In the genomic region with DNA sequence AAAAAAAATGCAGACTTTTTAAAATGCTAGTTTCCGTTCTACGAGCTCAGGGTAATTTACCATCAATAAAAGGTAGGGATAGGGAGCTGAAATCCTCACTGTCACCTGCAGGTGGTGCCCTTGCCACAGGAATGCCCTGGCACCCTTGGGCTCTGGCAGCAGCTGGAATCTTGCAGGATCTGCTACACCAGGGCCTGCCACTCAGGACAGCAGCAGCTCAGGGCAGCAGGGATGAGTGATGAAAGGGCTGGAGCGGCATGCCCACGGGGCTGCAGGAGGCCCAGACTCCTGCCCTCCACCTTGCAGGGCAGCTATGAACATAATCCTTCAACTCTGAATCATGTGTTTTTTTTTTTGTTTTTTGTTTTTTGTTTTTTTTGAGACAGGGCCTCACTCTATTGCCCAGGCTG, we compare ENCODE assay signal across 1 cellular context.
TF ChIP-seq lines count a peak whose summit lies in the region.

No MANE protein-coding gene starts in this region.

TF ChIP-seq in HepG2, 621 proteins besides CTCF, POLR2A, EP300 and RAD21 (continued from another document and continues in another):
- no peak for TF ChIP-seq ZNF546 (CRISPR knock-in tag; conservative IDR thresholded peaks at IDR 0.05)
- TF ChIP-seq ARNT (IDR thresholded peaks at IDR 0.05): no peak
- TF ChIP-seq, protein P1, sequence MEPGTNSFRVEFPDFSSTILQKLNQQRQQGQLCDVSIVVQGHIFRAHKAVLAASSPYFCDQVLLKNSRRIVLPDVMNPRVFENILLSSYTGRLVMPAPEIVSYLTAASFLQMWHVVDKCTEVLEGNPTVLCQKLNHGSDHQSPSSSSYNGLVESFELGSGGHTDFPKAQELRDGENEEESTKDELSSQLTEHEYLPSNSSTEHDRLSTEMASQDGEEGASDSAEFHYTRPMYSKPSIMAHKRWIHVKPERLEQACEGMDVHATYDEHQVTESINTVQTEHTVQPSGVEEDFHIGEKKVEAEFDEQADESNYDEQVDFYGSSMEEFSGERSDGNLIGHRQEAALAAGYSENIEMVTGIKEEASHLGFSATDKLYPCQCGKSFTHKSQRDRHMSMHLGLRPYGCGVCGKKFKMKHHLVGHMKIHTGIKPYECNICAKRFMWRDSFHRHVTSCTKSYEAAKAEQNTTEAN (CRISPR knock-in tag; conservative IDR thresholded peaks at IDR 0.05): no peak
- 0 out of 2 replicates have a peak, but pooled peaks have one; percentile 37 for TF ChIP-seq MEF2D (CRISPR knock-in tag; IDR thresholded peaks at IDR 0.05)
- no peak for TF ChIP-seq ZNF44 (CRISPR knock-in tag; IDR thresholded peaks at IDR 0.05)
- TF ChIP-seq FOXA3 (CRISPR knock-in tag; IDR thresholded peaks at IDR 0.05): no peak
- peak; percentile 65; the same call in 1 of the 2 replicates for TF ChIP-seq ZBTB38 (CRISPR knock-in tag; IDR thresholded peaks at IDR 0.05)
- TF ChIP-seq, protein P2, sequence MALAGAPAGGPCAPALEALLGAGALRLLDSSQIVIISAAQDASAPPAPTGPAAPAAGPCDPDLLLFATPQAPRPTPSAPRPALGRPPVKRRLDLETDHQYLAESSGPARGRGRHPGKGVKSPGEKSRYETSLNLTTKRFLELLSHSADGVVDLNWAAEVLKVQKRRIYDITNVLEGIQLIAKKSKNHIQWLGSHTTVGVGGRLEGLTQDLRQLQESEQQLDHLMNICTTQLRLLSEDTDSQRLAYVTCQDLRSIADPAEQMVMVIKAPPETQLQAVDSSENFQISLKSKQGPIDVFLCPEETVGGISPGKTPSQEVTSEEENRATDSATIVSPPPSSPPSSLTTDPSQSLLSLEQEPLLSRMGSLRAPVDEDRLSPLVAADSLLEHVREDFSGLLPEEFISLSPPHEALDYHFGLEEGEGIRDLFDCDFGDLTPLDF (CRISPR knock-in tag; IDR thresholded peaks at IDR 0.05): no peak
- no peak for TF ChIP-seq ZZZ3 (CRISPR knock-in tag; IDR thresholded peaks at IDR 0.05; ENCODE audit: borderline replicate concordance)
- TF ChIP-seq ZNF747 (CRISPR knock-in tag; IDR thresholded peaks at IDR 0.05; ENCODE audit: borderline replicate concordance): no peak
- TF ChIP-seq ZNF788 (CRISPR knock-in tag; IDR thresholded peaks at IDR 0.05; ENCODE audit: borderline replicate concordance): no peak; the same call in 1 of the 2 replicates
- TF ChIP-seq AGO2 (optimal IDR thresholded peaks at IDR 0.05; ENCODE audit: low read depth, low read length): no peak
- no peak for TF ChIP-seq PHF21A (CRISPR knock-in tag; IDR thresholded peaks at IDR 0.05)
- no peak for TF ChIP-seq MTF2 (CRISPR knock-in tag; IDR thresholded peaks at IDR 0.05; ENCODE audit: borderline replicate concordance)
- TF ChIP-seq NFIB (CRISPR knock-in tag; IDR thresholded peaks at IDR 0.05; ENCODE audit: borderline replicate concordance): no peak
- no peak for TF ChIP-seq SMAD3 (CRISPR knock-in tag; IDR thresholded peaks at IDR 0.05)
- TF ChIP-seq, protein P3, sequence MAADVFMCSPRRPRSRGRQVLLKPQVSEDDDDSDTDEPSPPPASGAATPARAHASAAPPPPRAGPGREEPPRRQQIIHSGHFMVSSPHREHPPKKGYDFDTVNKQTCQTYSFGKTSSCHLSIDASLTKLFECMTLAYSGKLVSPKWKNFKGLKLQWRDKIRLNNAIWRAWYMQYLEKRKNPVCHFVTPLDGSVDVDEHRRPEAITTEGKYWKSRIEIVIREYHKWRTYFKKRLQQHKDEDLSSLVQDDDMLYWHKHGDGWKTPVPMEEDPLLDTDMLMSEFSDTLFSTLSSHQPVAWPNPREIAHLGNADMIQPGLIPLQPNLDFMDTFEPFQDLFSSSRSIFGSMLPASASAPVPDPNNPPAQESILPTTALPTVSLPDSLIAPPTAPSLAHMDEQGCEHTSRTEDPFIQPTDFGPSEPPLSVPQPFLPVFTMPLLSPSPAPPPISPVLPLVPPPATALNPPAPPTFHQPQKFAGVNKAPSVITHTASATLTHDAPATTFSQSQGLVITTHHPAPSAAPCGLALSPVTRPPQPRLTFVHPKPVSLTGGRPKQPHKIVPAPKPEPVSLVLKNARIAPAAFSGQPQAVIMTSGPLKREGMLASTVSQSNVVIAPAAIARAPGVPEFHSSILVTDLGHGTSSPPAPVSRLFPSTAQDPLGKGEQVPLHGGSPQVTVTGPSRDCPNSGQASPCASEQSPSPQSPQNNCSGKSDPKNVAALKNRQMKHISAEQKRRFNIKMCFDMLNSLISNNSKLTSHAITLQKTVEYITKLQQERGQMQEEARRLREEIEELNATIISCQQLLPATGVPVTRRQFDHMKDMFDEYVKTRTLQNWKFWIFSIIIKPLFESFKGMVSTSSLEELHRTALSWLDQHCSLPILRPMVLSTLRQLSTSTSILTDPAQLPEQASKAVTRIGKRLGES (CRISPR knock-in tag; IDR thresholded peaks at IDR 0.05; ENCODE audit: borderline replicate concordance): no peak
- TF ChIP-seq PAX8 (CRISPR knock-in tag; IDR thresholded peaks at IDR 0.05; ENCODE audit: borderline replicate concordance): no peak
- TF ChIP-seq MEIS2 (CRISPR knock-in tag; IDR thresholded peaks at IDR 0.05): 0 out of 2 replicates have a peak, but pooled peaks have one; percentile 42
- TF ChIP-seq, protein P4, sequence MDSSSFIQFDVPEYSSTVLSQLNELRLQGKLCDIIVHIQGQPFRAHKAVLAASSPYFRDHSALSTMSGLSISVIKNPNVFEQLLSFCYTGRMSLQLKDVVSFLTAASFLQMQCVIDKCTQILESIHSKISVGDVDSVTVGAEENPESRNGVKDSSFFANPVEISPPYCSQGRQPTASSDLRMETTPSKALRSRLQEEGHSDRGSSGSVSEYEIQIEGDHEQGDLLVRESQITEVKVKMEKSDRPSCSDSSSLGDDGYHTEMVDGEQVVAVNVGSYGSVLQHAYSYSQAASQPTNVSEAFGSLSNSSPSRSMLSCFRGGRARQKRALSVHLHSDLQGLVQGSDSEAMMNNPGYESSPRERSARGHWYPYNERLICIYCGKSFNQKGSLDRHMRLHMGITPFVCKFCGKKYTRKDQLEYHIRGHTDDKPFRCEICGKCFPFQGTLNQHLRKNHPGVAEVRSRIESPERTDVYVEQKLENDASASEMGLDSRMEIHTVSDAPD (CRISPR knock-in tag; IDR thresholded peaks at IDR 0.05): no peak
- TF ChIP-seq, protein P5, sequence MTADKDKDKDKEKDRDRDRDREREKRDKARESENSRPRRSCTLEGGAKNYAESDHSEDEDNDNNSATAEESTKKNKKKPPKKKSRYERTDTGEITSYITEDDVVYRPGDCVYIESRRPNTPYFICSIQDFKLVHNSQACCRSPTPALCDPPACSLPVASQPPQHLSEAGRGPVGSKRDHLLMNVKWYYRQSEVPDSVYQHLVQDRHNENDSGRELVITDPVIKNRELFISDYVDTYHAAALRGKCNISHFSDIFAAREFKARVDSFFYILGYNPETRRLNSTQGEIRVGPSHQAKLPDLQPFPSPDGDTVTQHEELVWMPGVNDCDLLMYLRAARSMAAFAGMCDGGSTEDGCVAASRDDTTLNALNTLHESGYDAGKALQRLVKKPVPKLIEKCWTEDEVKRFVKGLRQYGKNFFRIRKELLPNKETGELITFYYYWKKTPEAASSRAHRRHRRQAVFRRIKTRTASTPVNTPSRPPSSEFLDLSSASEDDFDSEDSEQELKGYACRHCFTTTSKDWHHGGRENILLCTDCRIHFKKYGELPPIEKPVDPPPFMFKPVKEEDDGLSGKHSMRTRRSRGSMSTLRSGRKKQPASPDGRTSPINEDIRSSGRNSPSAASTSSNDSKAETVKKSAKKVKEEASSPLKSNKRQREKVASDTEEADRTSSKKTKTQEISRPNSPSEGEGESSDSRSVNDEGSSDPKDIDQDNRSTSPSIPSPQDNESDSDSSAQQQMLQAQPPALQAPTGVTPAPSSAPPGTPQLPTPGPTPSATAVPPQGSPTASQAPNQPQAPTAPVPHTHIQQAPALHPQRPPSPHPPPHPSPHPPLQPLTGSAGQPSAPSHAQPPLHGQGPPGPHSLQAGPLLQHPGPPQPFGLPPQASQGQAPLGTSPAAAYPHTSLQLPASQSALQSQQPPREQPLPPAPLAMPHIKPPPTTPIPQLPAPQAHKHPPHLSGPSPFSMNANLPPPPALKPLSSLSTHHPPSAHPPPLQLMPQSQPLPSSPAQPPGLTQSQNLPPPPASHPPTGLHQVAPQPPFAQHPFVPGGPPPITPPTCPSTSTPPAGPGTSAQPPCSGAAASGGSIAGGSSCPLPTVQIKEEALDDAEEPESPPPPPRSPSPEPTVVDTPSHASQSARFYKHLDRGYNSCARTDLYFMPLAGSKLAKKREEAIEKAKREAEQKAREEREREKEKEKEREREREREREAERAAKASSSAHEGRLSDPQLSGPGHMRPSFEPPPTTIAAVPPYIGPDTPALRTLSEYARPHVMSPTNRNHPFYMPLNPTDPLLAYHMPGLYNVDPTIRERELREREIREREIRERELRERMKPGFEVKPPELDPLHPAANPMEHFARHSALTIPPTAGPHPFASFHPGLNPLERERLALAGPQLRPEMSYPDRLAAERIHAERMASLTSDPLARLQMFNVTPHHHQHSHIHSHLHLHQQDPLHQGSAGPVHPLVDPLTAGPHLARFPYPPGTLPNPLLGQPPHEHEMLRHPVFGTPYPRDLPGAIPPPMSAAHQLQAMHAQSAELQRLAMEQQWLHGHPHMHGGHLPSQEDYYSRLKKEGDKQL (CRISPR knock-in tag; IDR thresholded peaks at IDR 0.05; ENCODE audit: low read depth): no peak
- no peak for TF ChIP-seq MATR3 (CRISPR knock-in tag; IDR thresholded peaks at IDR 0.05)
- no peak for TF ChIP-seq TP53 (CRISPR knock-in tag; conservative IDR thresholded peaks at IDR 0.05)
- TF ChIP-seq SMC3 (IDR thresholded peaks at IDR 0.05; ENCODE audit: low read length): peak; percentile 90
- no peak for TF ChIP-seq THYN1 (CRISPR knock-in tag; IDR thresholded peaks at IDR 0.05; ENCODE audit: borderline replicate concordance, low read depth)
- TF ChIP-seq, protein P6, sequence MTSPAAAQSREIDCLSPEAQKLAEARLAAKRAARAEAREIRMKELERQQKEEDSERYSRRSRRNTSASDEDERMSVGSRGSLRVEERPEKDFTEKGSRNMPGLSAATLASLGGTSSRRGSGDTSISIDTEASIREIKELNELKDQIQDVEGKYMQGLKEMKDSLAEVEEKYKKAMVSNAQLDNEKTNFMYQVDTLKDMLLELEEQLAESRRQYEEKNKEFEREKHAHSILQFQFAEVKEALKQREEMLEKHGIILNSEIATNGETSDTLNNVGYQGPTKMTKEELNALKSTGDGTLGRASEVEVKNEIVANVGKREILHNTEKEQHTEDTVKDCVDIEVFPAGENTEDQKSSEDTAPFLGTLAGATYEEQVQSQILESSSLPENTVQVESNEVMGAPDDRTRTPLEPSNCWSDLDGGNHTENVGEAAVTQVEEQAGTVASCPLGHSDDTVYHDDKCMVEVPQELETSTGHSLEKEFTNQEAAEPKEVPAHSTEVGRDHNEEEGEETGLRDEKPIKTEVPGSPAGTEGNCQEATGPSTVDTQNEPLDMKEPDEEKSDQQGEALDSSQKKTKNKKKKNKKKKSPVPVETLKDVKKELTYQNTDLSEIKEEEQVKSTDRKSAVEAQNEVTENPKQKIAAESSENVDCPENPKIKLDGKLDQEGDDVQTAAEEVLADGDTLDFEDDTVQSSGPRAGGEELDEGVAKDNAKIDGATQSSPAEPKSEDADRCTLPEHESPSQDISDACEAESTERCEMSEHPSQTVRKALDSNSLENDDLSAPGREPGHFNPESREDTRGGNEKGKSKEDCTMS (CRISPR knock-in tag; conservative IDR thresholded peaks at IDR 0.05): no peak
- no peak for TF ChIP-seq SP140L (CRISPR knock-in tag; IDR thresholded peaks at IDR 0.05; ENCODE audit: borderline replicate concordance)
- TF ChIP-seq HOXD1 (CRISPR knock-in tag; IDR thresholded peaks at IDR 0.05): no peak
- TF ChIP-seq ZNF543 (CRISPR knock-in tag; IDR thresholded peaks at IDR 0.05): no peak
- TF ChIP-seq, protein P7, sequence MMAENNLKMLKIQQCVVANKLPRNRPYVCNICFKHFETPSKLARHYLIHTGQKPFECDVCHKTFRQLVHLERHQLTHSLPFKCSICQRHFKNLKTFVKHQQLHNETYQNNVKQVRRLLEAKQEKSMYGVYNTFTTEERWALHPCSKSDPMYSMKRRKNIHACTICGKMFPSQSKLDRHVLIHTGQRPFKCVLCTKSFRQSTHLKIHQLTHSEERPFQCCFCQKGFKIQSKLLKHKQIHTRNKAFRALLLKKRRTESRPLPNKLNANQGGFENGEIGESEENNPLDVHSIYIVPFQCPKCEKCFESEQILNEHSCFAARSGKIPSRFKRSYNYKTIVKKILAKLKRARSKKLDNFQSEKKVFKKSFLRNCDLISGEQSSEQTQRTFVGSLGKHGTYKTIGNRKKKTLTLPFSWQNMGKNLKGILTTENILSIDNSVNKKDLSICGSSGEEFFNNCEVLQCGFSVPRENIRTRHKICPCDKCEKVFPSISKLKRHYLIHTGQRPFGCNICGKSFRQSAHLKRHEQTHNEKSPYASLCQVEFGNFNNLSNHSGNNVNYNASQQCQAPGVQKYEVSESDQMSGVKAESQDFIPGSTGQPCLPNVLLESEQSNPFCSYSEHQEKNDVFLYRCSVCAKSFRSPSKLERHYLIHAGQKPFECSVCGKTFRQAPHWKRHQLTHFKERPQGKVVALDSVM (CRISPR knock-in tag; IDR thresholded peaks at IDR 0.05): peak; percentile 43; the same call in 1 of the 2 replicates
- TF ChIP-seq, protein P8, sequence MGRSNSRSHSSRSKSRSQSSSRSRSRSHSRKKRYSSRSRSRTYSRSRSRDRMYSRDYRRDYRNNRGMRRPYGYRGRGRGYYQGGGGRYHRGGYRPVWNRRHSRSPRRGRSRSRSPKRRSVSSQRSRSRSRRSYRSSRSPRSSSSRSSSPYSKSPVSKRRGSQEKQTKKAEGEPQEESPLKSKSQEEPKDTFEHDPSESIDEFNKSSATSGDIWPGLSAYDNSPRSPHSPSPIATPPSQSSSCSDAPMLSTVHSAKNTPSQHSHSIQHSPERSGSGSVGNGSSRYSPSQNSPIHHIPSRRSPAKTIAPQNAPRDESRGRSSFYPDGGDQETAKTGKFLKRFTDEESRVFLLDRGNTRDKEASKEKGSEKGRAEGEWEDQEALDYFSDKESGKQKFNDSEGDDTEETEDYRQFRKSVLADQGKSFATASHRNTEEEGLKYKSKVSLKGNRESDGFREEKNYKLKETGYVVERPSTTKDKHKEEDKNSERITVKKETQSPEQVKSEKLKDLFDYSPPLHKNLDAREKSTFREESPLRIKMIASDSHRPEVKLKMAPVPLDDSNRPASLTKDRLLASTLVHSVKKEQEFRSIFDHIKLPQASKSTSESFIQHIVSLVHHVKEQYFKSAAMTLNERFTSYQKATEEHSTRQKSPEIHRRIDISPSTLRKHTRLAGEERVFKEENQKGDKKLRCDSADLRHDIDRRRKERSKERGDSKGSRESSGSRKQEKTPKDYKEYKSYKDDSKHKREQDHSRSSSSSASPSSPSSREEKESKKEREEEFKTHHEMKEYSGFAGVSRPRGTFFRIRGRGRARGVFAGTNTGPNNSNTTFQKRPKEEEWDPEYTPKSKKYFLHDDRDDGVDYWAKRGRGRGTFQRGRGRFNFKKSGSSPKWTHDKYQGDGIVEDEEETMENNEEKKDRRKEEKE (IDR thresholded peaks at IDR 0.05): no peak
- TF ChIP-seq, protein P9, sequence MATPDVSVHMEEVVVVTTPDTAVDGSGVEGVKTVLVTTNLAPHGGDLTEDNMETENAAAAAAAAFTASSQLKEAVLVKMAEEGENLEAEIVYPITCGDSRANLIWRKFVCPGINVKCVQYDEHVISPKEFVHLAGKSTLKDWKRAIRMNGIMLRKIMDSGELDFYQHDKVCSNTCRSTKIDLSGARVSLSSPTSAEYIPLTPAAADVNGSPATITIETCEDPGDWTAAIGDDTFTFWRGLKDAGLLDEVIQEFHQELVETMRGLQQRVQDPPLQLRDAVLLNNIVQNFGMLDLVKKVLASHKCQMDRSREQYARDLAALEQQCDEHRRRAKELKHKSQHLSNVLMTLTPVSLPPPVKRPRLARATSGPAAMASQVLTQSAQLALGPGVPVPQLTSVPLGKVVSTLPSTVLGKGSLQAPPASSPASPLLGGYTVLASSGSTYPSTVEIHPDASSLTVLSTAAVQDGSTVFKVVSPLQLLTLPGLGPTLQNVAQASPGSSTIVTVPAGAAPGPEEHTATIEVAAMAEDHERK (CRISPR knock-in tag; IDR thresholded peaks at IDR 0.05; ENCODE audit: low read depth): no peak
- no peak for TF ChIP-seq YEATS4 (CRISPR knock-in tag; IDR thresholded peaks at IDR 0.05; ENCODE audit: borderline replicate concordance)
- TF ChIP-seq, protein P10, sequence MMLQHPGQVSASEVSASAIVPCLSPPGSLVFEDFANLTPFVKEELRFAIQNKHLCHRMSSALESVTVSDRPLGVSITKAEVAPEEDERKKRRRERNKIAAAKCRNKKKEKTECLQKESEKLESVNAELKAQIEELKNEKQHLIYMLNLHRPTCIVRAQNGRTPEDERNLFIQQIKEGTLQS (CRISPR knock-in tag; IDR thresholded peaks at IDR 0.05): no peak
